Comparison of ENCODE assay signal across 19 cellular contexts in the genomic region with DNA sequence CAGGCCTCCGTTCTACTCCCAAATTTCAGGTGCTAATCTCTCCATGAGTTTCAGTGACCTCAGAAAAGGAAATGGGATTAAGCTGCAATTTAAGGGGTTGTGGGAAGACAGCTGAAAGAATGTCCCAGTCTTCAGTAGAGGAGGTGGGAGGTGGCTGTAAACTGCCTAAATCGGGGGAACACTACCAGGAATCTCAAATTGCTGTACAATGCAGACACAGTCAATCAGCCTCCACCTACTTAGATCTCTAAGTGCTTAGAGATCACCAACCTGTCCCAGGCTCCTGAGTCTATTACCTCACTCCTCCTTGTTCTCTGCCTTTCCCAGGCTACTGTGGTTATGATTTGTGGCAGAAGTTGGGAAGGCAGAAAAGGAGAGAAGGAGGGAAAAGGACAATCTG. TPM values are rescaled to one million over a fixed set of nuclear protein-coding genes. Genes with fewer than 3 reads are reported as not detected.
DNase-seq lines count a peak whose midpoint lies in the region; ATAC-seq lines count a peak whose summit lies in the region.
"Had no signal": no experiment of that assay in that cellular context is flagged by ENCODE, and none has a peak within 500 bp of the region (broad histone marks: within the 10 kb centered on the region; RNA-seq: fewer than 3 reads in every experiment).

No MANE protein-coding gene starts in this region.

- H3K36me3 Mint-ChIP-seq in activated CD4-positive, alpha-beta T cell treated with anti-CD3 and anti-CD28 coated beads, Interleukin-2, amount 10 ng/mL, durations not matched to agents 7 days and 5 days (ENCODE audit: low read depth): no peaks in the 10 kb centered on the region
- no peaks in the 10 kb centered on the region for H3K36me3 Mint-ChIP-seq in stimulated activated naive CD8-positive, alpha-beta T cell treated with anti-CD3 and anti-CD28 coated beads, Interleukin-15, Interleukin-2, amounts not matched to agents 100 ng/mL and 50 ng/mL, for 24 hours (ENCODE audit: low read depth)
- no peaks in the 10 kb centered on the region for H3K36me3 Mint-ChIP-seq in immature natural killer cell
- H3K36me3 Mint-ChIP-seq: CD4-positive, CD25-positive, alpha-beta regulatory T cell had no signal

- POLR2A ChIA-PET in activated CD4-positive, alpha-beta T cell treated with anti-CD3 and anti-CD28 coated beads, Interleukin-2, amount 10 ng/mL, durations not matched to agents 7 days and 5 days (lab: Charles Lee): no interaction called here

- no peak for ATAC-seq in stimulated activated naive CD8-positive, alpha-beta T cell treated with anti-CD3 and anti-CD28 coated beads, Interleukin-15, Interleukin-2, amounts not matched to agents 100 U/mL and 50 U/mL, for 24 hours
- ATAC-seq: K562 had no signal

- intact Hi-C loops in cardiac septum (cut with DNase I): no loop called here

- no peaks in the 10 kb centered on the region for H3K27me3 Mint-ChIP-seq in activated CD4-positive, alpha-beta T cell treated with anti-CD3 and anti-CD28 coated beads, Interleukin-2, amount 10 ng/mL, durations not matched to agents 7 days and 5 days
- no peaks in the 10 kb centered on the region for H3K27me3 Mint-ChIP-seq in stimulated activated naive CD8-positive, alpha-beta T cell treated with anti-CD3 and anti-CD28 coated beads, Interleukin-15, Interleukin-2, amounts not matched to agents 100 ng/mL and 50 ng/mL, for 24 hours
- H3K27me3 Mint-ChIP-seq in immature natural killer cell (ENCODE audit: low read depth in 3 of 3): peaks cover 2 to 4% (median 2%) of the 10 kb centered on the region in 3 donors

- no peak overlapping the region for H3K4me3 Mint-ChIP-seq in activated CD4-positive, alpha-beta T cell treated with anti-CD3 and anti-CD28 coated beads, Interleukin-2, amount 10 ng/mL, durations not matched to agents 7 days and 5 days
- no peak overlapping the region for H3K4me3 Mint-ChIP-seq in stimulated activated naive CD8-positive, alpha-beta T cell treated with anti-CD3 and anti-CD28 coated beads, Interleukin-15, Interleukin-2, amounts not matched to agents 100 ng/mL and 50 ng/mL, for 24 hours
- peak overlapping the region; percentile 50 to 82 (median 72) for H3K4me3 Mint-ChIP-seq in immature natural killer cell

- peaks cover 73% of the 10 kb centered on the region for H3K4me1 Mint-ChIP-seq in activated CD4-positive, alpha-beta T cell treated with anti-CD3 and anti-CD28 coated beads, Interleukin-2, amount 10 ng/mL, durations not matched to agents 7 days and 5 days
- peaks cover 94% of the 10 kb centered on the region for H3K4me1 Mint-ChIP-seq in stimulated activated naive CD8-positive, alpha-beta T cell treated with anti-CD3 and anti-CD28 coated beads, Interleukin-15, Interleukin-2, amounts not matched to agents 100 ng/mL and 50 ng/mL, for 24 hours (ENCODE audit: low read depth)
- H3K4me1 Mint-ChIP-seq in immature natural killer cell: peaks cover 84 to 89% of the 10 kb centered on the region in 2 donors

- peak overlapping the region; percentile 27 for H3K27ac Mint-ChIP-seq in activated CD4-positive, alpha-beta T cell treated with anti-CD3 and anti-CD28 coated beads, Interleukin-2, amount 10 ng/mL, durations not matched to agents 7 days and 5 days
- H3K27ac Mint-ChIP-seq in stimulated activated naive CD8-positive, alpha-beta T cell treated with anti-CD3 and anti-CD28 coated beads, Interleukin-15, Interleukin-2, amounts not matched to agents 100 ng/mL and 50 ng/mL, for 24 hours: peak overlapping the region; percentile 73
- H3K27ac Mint-ChIP-seq in immature natural killer cell: peak overlapping the region; percentile 29 to 89 (median 68)

- CTCF ChIA-PET in activated CD4-positive, alpha-beta T cell treated with anti-CD3 and anti-CD28 coated beads, Interleukin-2, amount 10 ng/mL, durations not matched to agents 7 days and 5 days (lab: Charles Lee): interaction anchor here (1.2 to 1.5 kb wide), 3 partner anchors 8 to 26 kb away, joined by 3 to 6 read pairs (median 5); a partner anchor contains a TSS

- DNase-seq in activated CD4-positive, alpha-beta T cell treated with anti-CD3 and anti-CD28 coated beads, Interleukin-2, amount 10 ng/mL, durations not matched to agents 7 days and 5 days: no peak
- DNase-seq in activated CD4-positive, alpha-beta T cell treated with anti-CD3 and anti-CD28 coated beads, Interleukin-2, amount 50 U/mL, for 48 hours: no peak
- DNase-seq in stimulated activated naive CD8-positive, alpha-beta T cell treated with anti-CD3 and anti-CD28 coated beads, Interleukin-15, Interleukin-2, amounts not matched to agents 100 U/mL and 50 U/mL, for 24 hours: no peak
- no peak for DNase-seq in immature natural killer cell
- DNase-seq in hippocampal formation (lab: John Stamatoyannopoulos, UW): no peak
- no peak for DNase-seq in cardiac septum (ENCODE audit: low spot score)
- DNase-seq in COLO668 (lab: John Stamatoyannopoulos, UW; ENCODE audit: unreplicated experiment): no peak
- DNase-seq: BE2C; Caco-2; CD4-positive, CD25-positive, alpha-beta regulatory T cell; NCI-H1092 treated with DMSO at 0.1 percent for 48 hours; NCI-H146; NCI-H2081 treated with DMSO at 0.1 percent for 48 hours; NCI-H748 treated with DMSO at 0.1 percent for 48 hours had no signal

- no peaks in the 10 kb centered on the region for H3K9me3 Mint-ChIP-seq in activated CD4-positive, alpha-beta T cell treated with anti-CD3 and anti-CD28 coated beads, Interleukin-2, amount 10 ng/mL, durations not matched to agents 7 days and 5 days
- no peaks in the 10 kb centered on the region for H3K9me3 Mint-ChIP-seq in stimulated activated naive CD8-positive, alpha-beta T cell treated with anti-CD3 and anti-CD28 coated beads, Interleukin-15, Interleukin-2, amounts not matched to agents 100 ng/mL and 50 ng/mL, for 24 hours
- H3K9me3 Mint-ChIP-seq in immature natural killer cell: no peaks in the 10 kb centered on the region
- H3K9me3 Mint-ChIP-seq: CD4-positive, CD25-positive, alpha-beta regulatory T cell had no signal

RNA-seq across cellular contexts. Expression of a gene that starts 8.3 kb away (rescaled TPM):
- total RNA-seq in activated CD4-positive, alpha-beta T cell treated with anti-CD3 and anti-CD28 coated beads, Interleukin-2, amount 10 ng/mL, durations not matched to agents 7 days and 5 days: 10 to 100 TPM; 13.8 to 16.0 TPM
- 100 to 1,000 TPM; 199 to 385 (median 225) TPM for polyA plus RNA-seq in immature natural killer cell
- 0.30 TPM for total RNA-seq in cardiac septum
- total RNA-seq: Caco-2, H1, NCI-H460, OCI-LY7 had no signal
- polyA plus RNA-seq: H1, K562 had no signal

RNA-seq across cellular contexts. Expression of a gene that starts 30.7 kb away (rescaled TPM):
- total RNA-seq in activated CD4-positive, alpha-beta T cell treated with anti-CD3 and anti-CD28 coated beads, Interleukin-2, amount 10 ng/mL, durations not matched to agents 7 days and 5 days: 1 to 10 TPM; 2.5 to 3.0 TPM
- 1 to 10 TPM; 1.3 to 2.3 (median 2.2) TPM for polyA plus RNA-seq in immature natural killer cell
- total RNA-seq in cardiac septum: 11.2 TPM

Comparison
In these comparisons a context has a peak if more than half of its experiments do, and no peak if none do; other contexts are left out.
1. H3K4me3 Mint-ChIP-seq: peak in immature natural killer cell (5 of 5); none in activated CD4-positive, alpha-beta T cell treated with anti-CD3 and anti-CD28 coated beads, Interleukin-2, amount 10 ng/mL, durations not matched to agents 7 days and 5 days (single experiment) and stimulated activated naive CD8-positive, alpha-beta T cell treated with anti-CD3 and anti-CD28 coated beads, Interleukin-15, Interleukin-2, amounts not matched to agents 100 ng/mL and 50 ng/mL, for 24 hours (single experiment).
2. RNA of a gene that starts 8.3 kb away (total RNA-seq): 13.8 to 16.0 TPM in activated CD4-positive, alpha-beta T cell treated with anti-CD3 and anti-CD28 coated beads, Interleukin-2, amount 10 ng/mL, durations not matched to agents 7 days and 5 days; 0.30 TPM in cardiac septum (single experiment); every median in the first group is over 10 times any median in the second.
3. Peak in every context shown above with its lines, with median percentiles within 50 percentile points of each other: H3K27ac Mint-ChIP-seq.